ENCODE assay signal across 8 cellular contexts in the genomic region with DNA sequence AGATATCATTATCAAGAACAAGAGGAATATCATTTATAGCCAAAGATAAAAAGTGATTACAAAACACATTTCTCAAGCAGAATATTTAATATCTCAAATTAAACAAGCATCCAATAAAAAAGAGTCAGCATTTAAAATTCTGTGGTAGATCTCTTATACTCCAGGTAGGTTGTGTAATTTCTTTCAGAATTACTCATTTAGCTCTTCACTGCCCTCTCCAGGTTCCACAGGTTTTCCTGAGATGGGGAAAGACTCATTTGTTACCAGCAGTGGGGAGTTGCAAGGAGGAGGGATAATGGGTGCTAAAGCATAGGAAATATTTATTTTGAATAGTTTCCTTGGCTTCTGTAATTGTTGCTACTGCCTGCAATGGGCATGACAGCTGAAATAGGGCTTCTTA.
A peak's percentile ranks its signal among the peaks of the same experiment; 100 is the strongest.
DNase-seq lines count a peak whose midpoint lies in the region; ATAC-seq and TF ChIP-seq lines count a peak whose summit lies in the region.
"Had no signal": no experiment of that assay in that cellular context is flagged by ENCODE, and none has a peak within 500 bp of the region (broad histone marks: within the 10 kb centered on the region; RNA-seq: fewer than 3 reads in every experiment).

No MANE protein-coding gene starts in this region.

- H3K4me3 Mint-ChIP-seq in chondrocyte (ENCODE audit: unreplicated experiment): no peak overlapping the region
- no peak overlapping the region for H3K4me3 Mint-ChIP-seq in natural killer cell
- no peak overlapping the region for H3K4me3 Mint-ChIP-seq in CD14-positive monocyte
- H3K4me3 Mint-ChIP-seq: activated B cell treated with CpG ODN at 0.5 μM for 24 hours had no signal

- H3K36me3 Mint-ChIP-seq in chondrocyte (ENCODE audit: low read depth) (peaks cover 1% of the 10 kb centered on the region), natural killer cell (no peaks in the 10 kb centered on the region), CD14-positive monocyte (no peaks in the 10 kb centered on the region)

- TF ChIP-seq CTCF in chondrocyte (IDR thresholded peaks at IDR 0.05) (peak; percentile 70), natural killer cell (IDR thresholded peaks at IDR 0.05) (no peak), CD14-positive monocyte (IDR thresholded peaks at IDR 0.05) (no peak)

- DNase-seq in Caki2 (ENCODE audit: low read depth): peak; percentile 22
- DNase-seq in LHCN-M2 (ENCODE audit: low read depth): peak; percentile 12
- no peak for DNase-seq in chondrocyte (ENCODE audit: low spot score)
- DNase-seq in natural killer cell: no peak
- no peak for DNase-seq in DMS79 (lab: John Stamatoyannopoulos, UW)
- DNase-seq in NCI-H446 treated with DMSO at 0.1 percent for 48 hours (lab: John Stamatoyannopoulos, UW): no peak
- no peak for DNase-seq in CD14-positive monocyte (ENCODE audit: low spot score)
- DNase-seq: activated B cell treated with CpG ODN at 0.5 μM for 24 hours had no signal

- in situ Hi-C loops in Caki2 (cut with HindIII; ENCODE audit: low pct_unique_long_range_greater_than_20kb, low sequenced_read_pairs): no loop called here

- H3K9me3 Mint-ChIP-seq in chondrocyte (ENCODE audit: low read depth): peaks cover 9% of the 10 kb centered on the region
- H3K9me3 Mint-ChIP-seq in natural killer cell: no peaks in the 10 kb centered on the region
- peaks cover 0 to 7% (median 5%) of the 10 kb centered on the region in 7 donors for H3K9me3 Mint-ChIP-seq in CD14-positive monocyte
- H3K9me3 Mint-ChIP-seq: activated B cell treated with CpG ODN at 0.5 μM for 24 hours had no signal

- H3K27me3 Mint-ChIP-seq in chondrocyte (ENCODE audit: low read depth): peaks cover 10% of the 10 kb centered on the region
- no peaks in the 10 kb centered on the region for H3K27me3 Mint-ChIP-seq in natural killer cell (ENCODE audit: low read depth in 2 of 2)
- H3K27me3 Mint-ChIP-seq in CD14-positive monocyte (ENCODE audit: low read depth in 3 of 3): no peaks in the 10 kb centered on the region
- H3K27me3 Mint-ChIP-seq: activated B cell treated with CpG ODN at 0.5 μM for 24 hours had no signal

- intact Hi-C loops in natural killer cell (cut with micrococcal nuclease): no loop called here
- intact Hi-C loops in CD14-positive monocyte (cut with micrococcal nuclease): no loop called here

- H3K27ac Mint-ChIP-seq in chondrocyte (ENCODE audit: unreplicated experiment) (no peak overlapping the region), natural killer cell (peak overlapping the region; percentile 19 to 25), CD14-positive monocyte (peak overlapping the region in 1 of 7 donors; percentile 47)
- H3K27ac Mint-ChIP-seq: activated B cell treated with CpG ODN at 0.5 μM for 24 hours had no signal

- H3K4me1 Mint-ChIP-seq in chondrocyte (ENCODE audit: low read depth) (no peaks in the 10 kb centered on the region), natural killer cell (peaks cover 63 to 64% of the 10 kb centered on the region in 2 donors), CD14-positive monocyte (peaks cover 24% of the 10 kb centered on the region)

- ATAC-seq in natural killer cell: no peak

Comparison
In these comparisons a context has a peak if more than half of its experiments do, and no peak if none do; other contexts are left out.
1. DNase-seq: peak in Caki2 (single experiment) and LHCN-M2 (single experiment); none in chondrocyte (single experiment), natural killer cell (single experiment), DMS79 (single experiment), NCI-H446 treated with DMSO at 0.1 percent for 48 hours (single experiment) and CD14-positive monocyte (single experiment).